ENCODE assay signal across 2 cellular contexts in the genomic region with DNA sequence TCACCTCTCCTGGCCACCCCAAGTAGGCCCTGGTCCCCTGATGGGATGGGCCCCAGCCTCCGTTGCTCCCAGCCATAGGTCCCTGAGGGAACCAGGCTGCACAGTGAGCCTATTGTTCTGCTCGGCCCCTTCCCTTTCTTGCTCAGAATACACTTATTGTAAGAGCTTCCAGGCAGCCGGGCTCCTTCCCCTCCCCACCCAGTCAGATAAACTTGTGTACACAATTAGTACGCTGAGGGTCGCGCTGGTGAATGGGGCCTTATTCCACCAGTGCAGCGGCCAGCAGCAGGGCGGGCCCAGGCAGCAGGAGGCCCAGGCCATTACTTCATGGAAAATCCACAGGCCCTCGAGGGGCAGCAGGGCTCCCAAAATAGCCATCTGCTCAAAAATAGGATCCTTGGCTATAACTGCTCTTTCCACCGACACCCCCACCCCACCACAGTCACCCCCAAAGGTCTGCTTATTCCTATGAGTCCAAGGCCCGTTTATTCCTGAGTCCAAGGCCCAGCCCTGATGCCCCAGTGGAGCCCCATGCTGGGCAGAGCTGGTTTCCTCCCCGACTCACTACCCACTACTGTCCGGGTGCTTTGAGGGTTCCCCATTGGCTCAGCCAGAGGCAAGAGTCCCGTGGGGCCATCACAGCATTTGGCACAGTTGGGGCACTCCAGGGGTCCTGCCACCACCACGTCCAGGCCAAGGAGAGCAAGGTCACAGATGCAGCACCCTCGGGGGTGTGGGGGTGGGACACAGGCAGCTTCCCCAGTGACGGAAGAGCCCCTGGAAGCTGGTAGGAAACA.
A peak's percentile ranks its signal among the peaks of the same experiment; 100 is the strongest.
TF ChIP-seq lines count a peak whose summit lies in the region.

No MANE protein-coding gene starts in this region.

TF ChIP-seq in A549, 52 proteins besides CTCF, POLR2A, EP300 and RAD21:
- TF ChIP-seq HOXA7 (CRISPR knock-in tag; IDR thresholded peaks at IDR 0.05) (no peak), HOXB13 (CRISPR knock-in tag; IDR thresholded peaks at IDR 0.05; ENCODE audit: low read depth) (no peak), TP53 (CRISPR knock-in tag; IDR thresholded peaks at IDR 0.05) (0 out of 2 replicates have a peak, but pooled peaks have one; percentile 32), POLR2AphosphoS2 (conservative IDR thresholded peaks at IDR 0.05; ENCODE audit: low read length) (no peak), EHF (CRISPR knock-in tag; IDR thresholded peaks at IDR 0.05) (no peak), GATA3 (IDR thresholded peaks at IDR 0.05; ENCODE audit: borderline replicate concordance) (no peak)
- TF ChIP-seq, protein P1, sequence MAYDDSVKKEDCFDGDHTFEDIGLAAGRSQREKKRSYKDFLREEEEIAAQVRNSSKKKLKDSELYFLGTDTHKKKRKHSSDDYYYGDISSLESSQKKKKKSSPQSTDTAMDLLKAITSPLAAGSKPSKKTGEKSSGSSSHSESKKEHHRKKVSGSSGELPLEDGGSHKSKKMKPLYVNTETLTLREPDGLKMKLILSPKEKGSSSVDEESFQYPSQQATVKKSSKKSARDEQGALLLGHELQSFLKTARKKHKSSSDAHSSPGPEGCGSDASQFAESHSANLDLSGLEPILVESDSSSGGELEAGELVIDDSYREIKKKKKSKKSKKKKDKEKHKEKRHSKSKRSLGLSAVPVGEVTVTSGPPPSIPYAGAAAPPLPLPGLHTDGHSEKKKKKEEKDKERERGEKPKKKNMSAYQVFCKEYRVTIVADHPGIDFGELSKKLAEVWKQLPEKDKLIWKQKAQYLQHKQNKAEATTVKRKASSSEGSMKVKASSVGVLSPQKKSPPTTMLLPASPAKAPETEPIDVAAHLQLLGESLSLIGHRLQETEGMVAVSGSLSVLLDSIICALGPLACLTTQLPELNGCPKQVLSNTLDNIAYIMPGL (CRISPR knock-in tag; IDR thresholded peaks at IDR 0.05; ENCODE audit: borderline replicate concordance) = no peak
- TF ChIP-seq, protein P2, sequence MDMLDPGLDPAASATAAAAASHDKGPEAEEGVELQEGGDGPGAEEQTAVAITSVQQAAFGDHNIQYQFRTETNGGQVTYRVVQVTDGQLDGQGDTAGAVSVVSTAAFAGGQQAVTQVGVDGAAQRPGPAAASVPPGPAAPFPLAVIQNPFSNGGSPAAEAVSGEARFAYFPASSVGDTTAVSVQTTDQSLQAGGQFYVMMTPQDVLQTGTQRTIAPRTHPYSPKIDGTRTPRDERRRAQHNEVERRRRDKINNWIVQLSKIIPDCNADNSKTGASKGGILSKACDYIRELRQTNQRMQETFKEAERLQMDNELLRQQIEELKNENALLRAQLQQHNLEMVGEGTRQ (IDR thresholded peaks at IDR 0.05) = no peak

TF ChIP-seq in GM12878, 131 proteins besides CTCF, POLR2A, EP300 and RAD21:
- TF ChIP-seq STAT3 (IDR thresholded peaks at IDR 0.05; ENCODE audit: low read depth, low read length) = no peak
- TF ChIP-seq RB1 (IDR thresholded peaks at IDR 0.05; ENCODE audit: borderline replicate concordance) = no peak
- TF ChIP-seq SREBF1 (IDR thresholded peaks at IDR 0.05; ENCODE audit: low read length) = no peak
- no peak for TF ChIP-seq BMI1 (IDR thresholded peaks at IDR 0.05; ENCODE audit: borderline replicate concordance)
- TF ChIP-seq DPF2 (IDR thresholded peaks at IDR 0.05) = no peak
- TF ChIP-seq SMAD1 (IDR thresholded peaks at IDR 0.05; ENCODE audit: low read depth, partially characterized antibody) = no peak
- no peak for TF ChIP-seq SP1 (IDR thresholded peaks at IDR 0.05; ENCODE audit: low read depth, low read length)
- TF ChIP-seq ZNF207 (IDR thresholded peaks at IDR 0.05; ENCODE audit: borderline replicate concordance) = no peak
- TF ChIP-seq ZNF274 (IDR thresholded peaks at IDR 0.05; ENCODE audit: insufficient read depth, insufficient read length) = no peak
- no peak for TF ChIP-seq SMAD5 (IDR thresholded peaks at IDR 0.05; ENCODE audit: low read depth)
- TF ChIP-seq TCF7 (IDR thresholded peaks at IDR 0.05; ENCODE audit: borderline replicate concordance) = no peak
- TF ChIP-seq ETV6 (conservative IDR thresholded peaks at IDR 0.05 in 1 of 2, IDR thresholded peaks at IDR 0.05 in 1 of 2; ENCODE audit: borderline replicate concordance in 1 of 2, low read depth in 1 of 2) = no peak
- no peak for TF ChIP-seq NR2C2 (IDR thresholded peaks at IDR 0.05; ENCODE audit: borderline replicate concordance, control insufficient read depth, insufficient read length, low read depth)
- no peak for TF ChIP-seq ZNF217 (IDR thresholded peaks at IDR 0.05)
- no peak for TF ChIP-seq FOS (IDR thresholded peaks at IDR 0.05; ENCODE audit: borderline replicate concordance, extremely low read depth, insufficient read length)
- TF ChIP-seq, protein P3, sequence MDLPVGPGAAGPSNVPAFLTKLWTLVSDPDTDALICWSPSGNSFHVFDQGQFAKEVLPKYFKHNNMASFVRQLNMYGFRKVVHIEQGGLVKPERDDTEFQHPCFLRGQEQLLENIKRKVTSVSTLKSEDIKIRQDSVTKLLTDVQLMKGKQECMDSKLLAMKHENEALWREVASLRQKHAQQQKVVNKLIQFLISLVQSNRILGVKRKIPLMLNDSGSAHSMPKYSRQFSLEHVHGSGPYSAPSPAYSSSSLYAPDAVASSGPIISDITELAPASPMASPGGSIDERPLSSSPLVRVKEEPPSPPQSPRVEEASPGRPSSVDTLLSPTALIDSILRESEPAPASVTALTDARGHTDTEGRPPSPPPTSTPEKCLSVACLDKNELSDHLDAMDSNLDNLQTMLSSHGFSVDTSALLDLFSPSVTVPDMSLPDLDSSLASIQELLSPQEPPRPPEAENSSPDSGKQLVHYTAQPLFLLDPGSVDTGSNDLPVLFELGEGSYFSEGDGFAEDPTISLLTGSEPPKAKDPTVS (IDR thresholded peaks at IDR 0.05; ENCODE audit: low read depth, low read length) = no peak
TF ChIP-seq in GM12878: peak in this region for 0.
